In the genomic region with DNA sequence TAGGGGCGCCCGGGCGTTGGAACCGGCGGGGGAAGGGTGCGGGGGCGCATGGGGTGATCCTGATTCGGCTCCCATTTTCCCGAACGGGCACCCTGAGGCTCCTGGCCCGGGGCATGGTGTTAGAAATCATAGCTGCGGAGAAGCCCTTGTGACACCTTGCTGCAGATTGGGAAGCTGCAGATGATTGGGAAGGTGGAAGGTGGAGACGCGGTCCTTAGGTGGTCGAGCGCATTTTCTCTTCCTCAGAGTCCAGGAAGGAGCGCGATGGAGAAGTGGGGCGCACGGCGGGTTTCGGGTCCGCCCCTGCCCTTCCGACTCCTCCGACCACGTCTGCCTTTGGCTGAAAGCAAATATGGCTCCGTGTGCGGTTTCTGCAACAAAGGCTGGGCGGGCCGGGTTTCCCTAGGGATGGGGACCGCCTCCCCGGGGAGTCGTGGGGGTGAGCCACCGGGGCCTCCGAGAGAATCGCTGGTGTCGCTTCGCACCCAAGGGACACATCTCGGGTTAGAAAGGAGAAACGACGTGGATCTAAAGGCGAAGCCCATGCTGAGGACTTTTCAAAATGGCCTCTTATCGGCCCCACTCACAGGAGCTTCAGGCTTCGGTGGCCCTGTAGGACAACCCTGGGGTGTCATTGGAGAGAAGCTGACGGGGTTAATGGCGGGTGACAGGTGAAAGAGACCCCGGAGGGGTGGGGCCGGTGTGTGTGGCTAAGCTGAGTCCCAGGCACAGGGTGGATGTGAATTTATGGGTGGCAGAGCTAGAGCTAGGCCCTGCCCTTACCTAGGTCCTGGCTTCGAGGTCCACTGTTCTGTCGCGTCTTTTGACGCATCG, we compare ENCODE assay signal across 1 cellular context.
TF ChIP-seq lines count a peak whose summit lies in the region.

No MANE protein-coding gene starts in this region.

TF ChIP-seq in HepG2, 621 proteins besides CTCF, POLR2A, EP300 and RAD21 (continued from another document and continues in another):
- TF ChIP-seq ZNF543 (CRISPR knock-in tag; IDR thresholded peaks at IDR 0.05): 0 out of 2 replicates have a peak, but pooled peaks have one; percentile 13
- no peak for TF ChIP-seq FOXC1 (CRISPR knock-in tag; IDR thresholded peaks at IDR 0.05; ENCODE audit: borderline replicate concordance)
- TF ChIP-seq SOX5 (CRISPR knock-in tag; IDR thresholded peaks at IDR 0.05; ENCODE audit: borderline replicate concordance): no peak
- no peak for TF ChIP-seq FOXJ3 (CRISPR knock-in tag; IDR thresholded peaks at IDR 0.05; ENCODE audit: borderline replicate concordance)
- no peak for TF ChIP-seq ATAD3A (CRISPR knock-in tag; IDR thresholded peaks at IDR 0.05)
- TF ChIP-seq MED8 (CRISPR knock-in tag; IDR thresholded peaks at IDR 0.05; ENCODE audit: insufficient replicate concordance): no peak
- TF ChIP-seq, protein P1, sequence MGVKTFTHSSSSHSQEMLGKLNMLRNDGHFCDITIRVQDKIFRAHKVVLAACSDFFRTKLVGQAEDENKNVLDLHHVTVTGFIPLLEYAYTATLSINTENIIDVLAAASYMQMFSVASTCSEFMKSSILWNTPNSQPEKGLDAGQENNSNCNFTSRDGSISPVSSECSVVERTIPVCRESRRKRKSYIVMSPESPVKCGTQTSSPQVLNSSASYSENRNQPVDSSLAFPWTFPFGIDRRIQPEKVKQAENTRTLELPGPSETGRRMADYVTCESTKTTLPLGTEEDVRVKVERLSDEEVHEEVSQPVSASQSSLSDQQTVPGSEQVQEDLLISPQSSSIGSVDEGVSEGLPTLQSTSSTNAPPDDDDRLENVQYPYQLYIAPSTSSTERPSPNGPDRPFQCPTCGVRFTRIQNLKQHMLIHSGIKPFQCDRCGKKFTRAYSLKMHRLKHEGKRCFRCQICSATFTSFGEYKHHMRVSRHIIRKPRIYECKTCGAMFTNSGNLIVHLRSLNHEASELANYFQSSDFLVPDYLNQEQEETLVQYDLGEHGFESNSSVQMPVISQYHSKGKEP (CRISPR knock-in tag; IDR thresholded peaks at IDR 0.05): no peak
- TF ChIP-seq ZNF598 (CRISPR knock-in tag; IDR thresholded peaks at IDR 0.05; ENCODE audit: borderline replicate concordance): no peak
- no peak for TF ChIP-seq IKZF4 (CRISPR knock-in tag; IDR thresholded peaks at IDR 0.05; ENCODE audit: borderline replicate concordance, low read depth, not compliant biosample characterization)
- peak; percentile 54; the same call in 1 of the 2 replicates for TF ChIP-seq ZNF30 (CRISPR knock-in tag; IDR thresholded peaks at IDR 0.05)
- TF ChIP-seq, protein P2, sequence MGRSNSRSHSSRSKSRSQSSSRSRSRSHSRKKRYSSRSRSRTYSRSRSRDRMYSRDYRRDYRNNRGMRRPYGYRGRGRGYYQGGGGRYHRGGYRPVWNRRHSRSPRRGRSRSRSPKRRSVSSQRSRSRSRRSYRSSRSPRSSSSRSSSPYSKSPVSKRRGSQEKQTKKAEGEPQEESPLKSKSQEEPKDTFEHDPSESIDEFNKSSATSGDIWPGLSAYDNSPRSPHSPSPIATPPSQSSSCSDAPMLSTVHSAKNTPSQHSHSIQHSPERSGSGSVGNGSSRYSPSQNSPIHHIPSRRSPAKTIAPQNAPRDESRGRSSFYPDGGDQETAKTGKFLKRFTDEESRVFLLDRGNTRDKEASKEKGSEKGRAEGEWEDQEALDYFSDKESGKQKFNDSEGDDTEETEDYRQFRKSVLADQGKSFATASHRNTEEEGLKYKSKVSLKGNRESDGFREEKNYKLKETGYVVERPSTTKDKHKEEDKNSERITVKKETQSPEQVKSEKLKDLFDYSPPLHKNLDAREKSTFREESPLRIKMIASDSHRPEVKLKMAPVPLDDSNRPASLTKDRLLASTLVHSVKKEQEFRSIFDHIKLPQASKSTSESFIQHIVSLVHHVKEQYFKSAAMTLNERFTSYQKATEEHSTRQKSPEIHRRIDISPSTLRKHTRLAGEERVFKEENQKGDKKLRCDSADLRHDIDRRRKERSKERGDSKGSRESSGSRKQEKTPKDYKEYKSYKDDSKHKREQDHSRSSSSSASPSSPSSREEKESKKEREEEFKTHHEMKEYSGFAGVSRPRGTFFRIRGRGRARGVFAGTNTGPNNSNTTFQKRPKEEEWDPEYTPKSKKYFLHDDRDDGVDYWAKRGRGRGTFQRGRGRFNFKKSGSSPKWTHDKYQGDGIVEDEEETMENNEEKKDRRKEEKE (IDR thresholded peaks at IDR 0.05): no peak
- TF ChIP-seq, protein P3, sequence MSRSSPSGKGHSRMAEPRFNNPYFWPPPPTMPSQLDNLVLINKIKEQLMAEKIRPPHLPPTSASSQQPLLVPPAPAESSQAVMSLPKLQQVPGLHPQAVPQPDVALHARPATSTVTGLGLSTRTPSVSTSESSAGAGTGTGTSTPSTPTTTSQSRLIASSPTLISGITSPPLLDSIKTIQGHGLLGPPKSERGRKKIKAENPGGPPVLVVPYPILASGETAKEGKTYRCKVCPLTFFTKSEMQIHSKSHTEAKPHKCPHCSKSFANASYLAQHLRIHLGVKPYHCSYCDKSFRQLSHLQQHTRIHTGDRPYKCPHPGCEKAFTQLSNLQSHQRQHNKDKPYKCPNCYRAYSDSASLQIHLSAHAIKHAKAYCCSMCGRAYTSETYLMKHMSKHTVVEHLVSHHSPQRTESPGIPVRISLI (CRISPR knock-in tag; IDR thresholded peaks at IDR 0.05; ENCODE audit: borderline replicate concordance): no peak
- no peak for TF ChIP-seq ZNF788 (CRISPR knock-in tag; IDR thresholded peaks at IDR 0.05; ENCODE audit: borderline replicate concordance)
- no peak for TF ChIP-seq ONECUT2 (CRISPR knock-in tag; IDR thresholded peaks at IDR 0.05)
- TF ChIP-seq ZNF124 (CRISPR knock-in tag; IDR thresholded peaks at IDR 0.05): no peak
- TF ChIP-seq XBP1 (CRISPR knock-in tag; IDR thresholded peaks at IDR 0.05): no peak
- TF ChIP-seq, protein P4, sequence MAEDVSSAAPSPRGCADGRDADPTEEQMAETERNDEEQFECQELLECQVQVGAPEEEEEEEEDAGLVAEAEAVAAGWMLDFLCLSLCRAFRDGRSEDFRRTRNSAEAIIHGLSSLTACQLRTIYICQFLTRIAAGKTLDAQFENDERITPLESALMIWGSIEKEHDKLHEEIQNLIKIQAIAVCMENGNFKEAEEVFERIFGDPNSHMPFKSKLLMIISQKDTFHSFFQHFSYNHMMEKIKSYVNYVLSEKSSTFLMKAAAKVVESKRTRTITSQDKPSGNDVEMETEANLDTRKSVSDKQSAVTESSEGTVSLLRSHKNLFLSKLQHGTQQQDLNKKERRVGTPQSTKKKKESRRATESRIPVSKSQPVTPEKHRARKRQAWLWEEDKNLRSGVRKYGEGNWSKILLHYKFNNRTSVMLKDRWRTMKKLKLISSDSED (CRISPR knock-in tag; IDR thresholded peaks at IDR 0.05): no peak
- TF ChIP-seq ZBTB42 (CRISPR knock-in tag; IDR thresholded peaks at IDR 0.05): no peak
- TF ChIP-seq ZNF878 (CRISPR knock-in tag; IDR thresholded peaks at IDR 0.05): peak; percentile 3; the same call in 1 of the 2 replicates
- peak; percentile 11; the same call in 1 of the 2 replicates for TF ChIP-seq ZNF652 (CRISPR knock-in tag; IDR thresholded peaks at IDR 0.05; ENCODE audit: borderline replicate concordance, low read depth)
- no peak for TF ChIP-seq ATM (IDR thresholded peaks at IDR 0.05; ENCODE audit: borderline replicate concordance)
- TF ChIP-seq ZBTB1 (CRISPR knock-in tag; IDR thresholded peaks at IDR 0.05; ENCODE audit: borderline replicate concordance): no peak
- no peak for TF ChIP-seq EEA1 (CRISPR knock-in tag; IDR thresholded peaks at IDR 0.05; ENCODE audit: borderline replicate concordance)
- TF ChIP-seq, protein P5, sequence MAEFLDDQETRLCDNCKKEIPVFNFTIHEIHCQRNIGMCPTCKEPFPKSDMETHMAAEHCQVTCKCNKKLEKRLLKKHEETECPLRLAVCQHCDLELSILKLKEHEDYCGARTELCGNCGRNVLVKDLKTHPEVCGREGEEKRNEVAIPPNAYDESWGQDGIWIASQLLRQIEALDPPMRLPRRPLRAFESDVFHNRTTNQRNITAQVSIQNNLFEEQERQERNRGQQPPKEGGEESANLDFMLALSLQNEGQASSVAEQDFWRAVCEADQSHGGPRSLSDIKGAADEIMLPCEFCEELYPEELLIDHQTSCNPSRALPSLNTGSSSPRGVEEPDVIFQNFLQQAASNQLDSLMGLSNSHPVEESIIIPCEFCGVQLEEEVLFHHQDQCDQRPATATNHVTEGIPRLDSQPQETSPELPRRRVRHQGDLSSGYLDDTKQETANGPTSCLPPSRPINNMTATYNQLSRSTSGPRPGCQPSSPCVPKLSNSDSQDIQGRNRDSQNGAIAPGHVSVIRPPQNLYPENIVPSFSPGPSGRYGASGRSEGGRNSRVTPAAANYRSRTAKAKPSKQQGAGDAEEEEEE (CRISPR knock-in tag; IDR thresholded peaks at IDR 0.05; ENCODE audit: borderline replicate concordance): no peak
- TF ChIP-seq PRMT3 (CRISPR knock-in tag; IDR thresholded peaks at IDR 0.05; ENCODE audit: borderline replicate concordance, low read depth): no peak
- no peak for TF ChIP-seq ZNF737 (CRISPR knock-in tag; IDR thresholded peaks at IDR 0.05; ENCODE audit: borderline replicate concordance)
- TF ChIP-seq ZNF670 (CRISPR knock-in tag; IDR thresholded peaks at IDR 0.05; ENCODE audit: borderline replicate concordance): no peak
- no peak for TF ChIP-seq ZNF256 (CRISPR knock-in tag; conservative IDR thresholded peaks at IDR 0.05)
- TF ChIP-seq, protein P6, sequence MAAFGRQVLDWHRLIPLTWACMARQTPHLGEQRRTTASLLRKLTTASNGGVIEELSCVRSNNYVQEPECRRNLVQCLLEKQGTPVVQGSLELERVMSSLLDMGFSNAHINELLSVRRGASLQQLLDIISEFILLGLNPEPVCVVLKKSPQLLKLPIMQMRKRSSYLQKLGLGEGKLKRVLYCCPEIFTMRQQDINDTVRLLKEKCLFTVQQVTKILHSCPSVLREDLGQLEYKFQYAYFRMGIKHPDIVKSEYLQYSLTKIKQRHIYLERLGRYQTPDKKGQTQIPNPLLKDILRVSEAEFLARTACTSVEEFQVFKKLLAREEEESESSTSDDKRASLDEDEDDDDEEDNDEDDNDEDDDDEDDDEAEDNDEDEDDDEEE (CRISPR knock-in tag; IDR thresholded peaks at IDR 0.05): no peak
- TF ChIP-seq, protein P7, sequence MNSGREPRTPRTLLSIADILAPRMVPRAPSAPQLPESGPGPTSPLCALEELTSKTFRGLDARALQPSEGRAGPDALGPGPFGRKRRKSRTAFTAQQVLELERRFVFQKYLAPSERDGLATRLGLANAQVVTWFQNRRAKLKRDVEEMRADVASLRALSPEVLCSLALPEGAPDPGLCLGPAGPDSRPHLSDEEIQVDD (CRISPR knock-in tag; IDR thresholded peaks at IDR 0.05; ENCODE audit: borderline replicate concordance): no peak
- TF ChIP-seq ZNF776 (CRISPR knock-in tag; IDR thresholded peaks at IDR 0.05): no peak
- TF ChIP-seq STAG1 (CRISPR knock-in tag; IDR thresholded peaks at IDR 0.05): no peak
- TF ChIP-seq, protein P8, sequence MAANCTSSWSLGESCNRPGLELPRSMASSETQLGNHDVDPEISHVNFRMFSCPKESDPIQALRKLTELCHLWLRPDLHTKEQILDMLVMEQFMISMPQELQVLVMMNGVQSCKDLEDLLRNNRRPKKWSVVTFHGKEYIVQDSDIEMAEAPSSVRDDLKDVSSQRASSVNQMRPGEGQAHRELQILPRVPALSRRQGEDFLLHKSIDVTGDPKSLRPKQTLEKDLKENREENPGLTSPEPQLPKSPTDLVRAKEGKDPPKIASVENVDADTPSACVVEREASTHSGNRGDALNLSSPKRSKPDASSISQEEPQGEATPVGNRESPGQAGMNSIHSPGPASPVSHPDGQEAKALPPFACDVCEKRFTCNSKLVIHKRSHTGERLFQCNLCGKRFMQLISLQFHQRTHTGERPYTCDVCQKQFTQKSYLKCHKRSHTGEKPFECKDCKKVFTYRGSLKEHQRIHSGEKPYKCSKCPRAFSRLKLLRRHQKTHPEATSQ (CRISPR knock-in tag; IDR thresholded peaks at IDR 0.05; ENCODE audit: borderline replicate concordance): no peak
- TF ChIP-seq ARNT (IDR thresholded peaks at IDR 0.05): no peak
- 0 out of 2 replicates have a peak, but pooled peaks have one; percentile 14 for TF ChIP-seq REPIN1 (CRISPR knock-in tag; IDR thresholded peaks at IDR 0.05; ENCODE audit: borderline replicate concordance, low read depth)
- TF ChIP-seq ZNF354B (CRISPR knock-in tag; IDR thresholded peaks at IDR 0.05): no peak
- no peak for TF ChIP-seq SPEN (CRISPR knock-in tag; IDR thresholded peaks at IDR 0.05; ENCODE audit: low read depth)
- TF ChIP-seq ZFY (CRISPR knock-in tag; IDR thresholded peaks at IDR 0.05): peak; percentile 74
- TF ChIP-seq, protein P9, sequence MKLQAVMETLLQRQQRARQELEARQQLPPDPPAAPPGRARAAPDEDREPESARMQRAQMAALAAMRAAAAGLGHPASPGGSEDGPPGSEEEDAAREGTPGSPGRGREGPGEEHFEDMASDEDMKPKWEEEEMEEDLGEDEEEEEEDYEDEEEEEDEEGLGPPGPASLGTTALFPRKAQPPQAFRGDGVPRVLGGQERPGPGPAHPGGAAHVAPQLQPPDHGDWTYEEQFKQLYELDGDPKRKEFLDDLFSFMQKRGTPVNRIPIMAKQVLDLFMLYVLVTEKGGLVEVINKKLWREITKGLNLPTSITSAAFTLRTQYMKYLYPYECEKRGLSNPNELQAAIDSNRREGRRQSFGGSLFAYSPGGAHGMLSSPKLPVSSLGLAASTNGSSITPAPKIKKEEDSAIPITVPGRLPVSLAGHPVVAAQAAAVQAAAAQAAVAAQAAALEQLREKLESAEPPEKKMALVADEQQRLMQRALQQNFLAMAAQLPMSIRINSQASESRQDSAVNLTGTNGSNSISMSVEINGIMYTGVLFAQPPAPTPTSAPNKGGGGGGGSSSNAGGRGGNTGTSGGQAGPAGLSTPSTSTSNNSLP (IDR thresholded peaks at IDR 0.05; ENCODE audit: low read depth, low read length): no peak
- TF ChIP-seq RBM22 (optimal IDR thresholded peaks at IDR 0.05; ENCODE audit: low read length): no peak
- TF ChIP-seq HOXA9 (CRISPR knock-in tag; IDR thresholded peaks at IDR 0.05; ENCODE audit: borderline replicate concordance): 0 out of 2 replicates have a peak, but pooled peaks have one; percentile 2
- TF ChIP-seq MTA1 (CRISPR knock-in tag; IDR thresholded peaks at IDR 0.05; ENCODE audit: borderline replicate concordance): no peak
- TF ChIP-seq, protein P10, sequence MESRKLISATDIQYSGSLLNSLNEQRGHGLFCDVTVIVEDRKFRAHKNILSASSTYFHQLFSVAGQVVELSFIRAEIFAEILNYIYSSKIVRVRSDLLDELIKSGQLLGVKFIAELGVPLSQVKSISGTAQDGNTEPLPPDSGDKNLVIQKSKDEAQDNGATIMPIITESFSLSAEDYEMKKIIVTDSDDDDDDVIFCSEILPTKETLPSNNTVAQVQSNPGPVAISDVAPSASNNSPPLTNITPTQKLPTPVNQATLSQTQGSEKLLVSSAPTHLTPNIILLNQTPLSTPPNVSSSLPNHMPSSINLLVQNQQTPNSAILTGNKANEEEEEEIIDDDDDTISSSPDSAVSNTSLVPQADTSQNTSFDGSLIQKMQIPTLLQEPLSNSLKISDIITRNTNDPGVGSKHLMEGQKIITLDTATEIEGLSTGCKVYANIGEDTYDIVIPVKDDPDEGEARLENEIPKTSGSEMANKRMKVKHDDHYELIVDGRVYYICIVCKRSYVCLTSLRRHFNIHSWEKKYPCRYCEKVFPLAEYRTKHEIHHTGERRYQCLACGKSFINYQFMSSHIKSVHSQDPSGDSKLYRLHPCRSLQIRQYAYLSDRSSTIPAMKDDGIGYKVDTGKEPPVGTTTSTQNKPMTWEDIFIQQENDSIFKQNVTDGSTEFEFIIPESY (CRISPR knock-in tag; IDR thresholded peaks at IDR 0.05): no peak
- no peak for TF ChIP-seq ZNF382 (CRISPR knock-in tag; IDR thresholded peaks at IDR 0.05; ENCODE audit: borderline replicate concordance)
- TF ChIP-seq TBP (CRISPR knock-in tag; IDR thresholded peaks at IDR 0.05): no peak
- TF ChIP-seq ZNF251 (CRISPR knock-in tag; IDR thresholded peaks at IDR 0.05): no peak
- TF ChIP-seq ZNF746 (CRISPR knock-in tag; IDR thresholded peaks at IDR 0.05): no peak; the same call in 1 of the 2 replicates
- TF ChIP-seq ARHGAP35 (CRISPR knock-in tag; IDR thresholded peaks at IDR 0.05; ENCODE audit: borderline replicate concordance): no peak
- no peak for TF ChIP-seq NR1H2 (CRISPR knock-in tag; IDR thresholded peaks at IDR 0.05; ENCODE audit: borderline replicate concordance, low read depth)
